1 cellular context compared by ENCODE assay signal in the genomic region with DNA sequence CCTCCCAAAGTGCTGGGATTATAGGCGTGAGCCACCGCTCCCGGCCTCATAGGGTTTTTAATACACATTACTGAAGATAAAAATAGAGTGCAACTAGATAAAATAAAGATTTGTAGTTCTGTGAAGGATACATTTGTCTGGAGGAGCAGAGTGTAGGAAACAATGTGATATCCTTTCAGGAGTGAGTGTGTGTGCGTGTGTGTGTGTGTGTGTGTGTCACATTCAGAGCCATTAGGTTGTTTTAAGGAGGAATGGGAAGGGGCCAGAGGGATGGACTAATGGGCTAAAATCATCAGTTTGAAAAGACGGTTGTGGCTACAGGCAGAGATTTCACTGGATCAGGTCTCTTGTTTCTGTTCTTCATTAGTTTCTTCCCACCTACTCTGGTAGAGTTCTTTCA.
TF ChIP-seq lines count a peak whose summit lies in the region.

No MANE protein-coding gene starts in this region.

TF ChIP-seq in IMR-90, 13 proteins besides CTCF, POLR2A, EP300 and RAD21:
- TF ChIP-seq MXI1 (IDR thresholded peaks at IDR 0.05; ENCODE audit: borderline replicate concordance, low read depth, low read length) = no peak
